31 cellular contexts compared by ENCODE assay signal in genomic region chr16:53498984-53499383, GRCh38. TPM values are rescaled to one million over a fixed set of nuclear protein-coding genes. Genes with fewer than 3 reads are reported as not detected.
A peak's percentile ranks its signal among the peaks of the same experiment; 100 is the strongest.
DNase-seq lines count a peak whose midpoint lies in the region; ATAC-seq, FAIRE-seq and TF ChIP-seq lines count a peak whose summit lies in the region.
"Had no signal": no experiment of that assay in that cellular context is flagged by ENCODE, and none has a peak within 500 bp of the region (broad histone marks: within the 10 kb centered on the region; RNA-seq: fewer than 3 reads in every experiment).

No MANE protein-coding gene starts in this region.

- H3K27me3 Mint-ChIP-seq in stimulated activated naive CD8-positive, alpha-beta T cell treated with anti-CD3 and anti-CD28 coated beads, Interleukin-15, Interleukin-2, amounts not matched to agents 100 ng/mL and 50 ng/mL, for 24 hours = no peaks in the 10 kb centered on the region
- H3K27me3 Mint-ChIP-seq in activated naive CD8-positive, alpha-beta T cell treated with anti-CD3 and anti-CD28 coated beads for 36 hours = no peaks in the 10 kb centered on the region
- H3K27me3 Mint-ChIP-seq: progenitor cell of endocrine pancreas had no signal

- no peak for TF ChIP-seq CTCF in mucosa of descending colon (IDR thresholded peaks at IDR 0.05)

- no peak for DNase-seq in stimulated activated naive CD8-positive, alpha-beta T cell treated with anti-CD3 and anti-CD28 coated beads, Interleukin-15, Interleukin-2, amounts not matched to agents 100 U/mL and 50 U/mL, for 24 hours
- no peak for DNase-seq in activated naive CD8-positive, alpha-beta T cell treated with anti-CD3 and anti-CD28 coated beads for 36 hours
- DNase-seq in mucosa of descending colon (peak in 1 of 3 donors; percentile 65), GM19239 (ENCODE audit: insufficient read length, low spot score) (no peak)
- no peak for DNase-seq in stimulated activated CD8-positive, alpha-beta memory T cell treated with anti-CD3 and anti-CD28 coated beads, Interleukin-4, amount 100 ng/mL, for 48 hours
- DNase-seq: activated CD4-positive, alpha-beta T cell treated with anti-CD3 and anti-CD28 coated beads for 48 hours; activated gamma-delta T cell treated with Interleukin-2 at 50 U/mL for 16 hours; Calu3; DMS79 treated with DMSO at 0.1 percent for 48 hours; effector memory CD4-positive, alpha-beta T cell; erythroblast; heart left ventricle; KBM-7; MM.1S; NCI-H2029; NCI-H2227 treated with DMSO at 0.1 percent for 48 hours; NCI-H526 treated with DMSO at 0.1 percent for 48 hours; SHP77; sigmoid colon; stimulated activated CD4-positive, alpha-beta T cell treated with anti-CD3 and anti-CD28 coated beads, Interleukin-15, amount 100 ng/mL, for 24 hours; stomach; thyroid gland had no signal

- no peaks in the 10 kb centered on the region for H3K9me3 ChIP-seq in mucosa of descending colon
- H3K9me3 ChIP-seq: BLaER1, heart left ventricle, neutrophil, sigmoid colon, stomach, thyroid gland had no signal

- peak overlapping the region; percentile 61 for H3K27ac Mint-ChIP-seq in stimulated activated naive CD8-positive, alpha-beta T cell treated with anti-CD3 and anti-CD28 coated beads, Interleukin-15, Interleukin-2, amounts not matched to agents 100 ng/mL and 50 ng/mL, for 24 hours
- peak overlapping the region; percentile 82 for H3K27ac Mint-ChIP-seq in activated naive CD8-positive, alpha-beta T cell treated with anti-CD3 and anti-CD28 coated beads for 36 hours
- H3K27ac Mint-ChIP-seq: progenitor cell of endocrine pancreas had no signal

- no peak for FAIRE-seq in GM19239 (lab: Jason Lieb, UNC)
- FAIRE-seq: bronchial epithelial cell, colon, H54, HTR-8/SVneo had no signal

- no peak overlapping the region for H3K4me3 ChIP-seq in mucosa of descending colon
- H3K4me3 ChIP-seq: BLaER1, heart left ventricle, sigmoid colon, stomach, thyroid gland had no signal

- H3K4me1 Mint-ChIP-seq in stimulated activated naive CD8-positive, alpha-beta T cell treated with anti-CD3 and anti-CD28 coated beads, Interleukin-15, Interleukin-2, amounts not matched to agents 100 ng/mL and 50 ng/mL, for 24 hours (ENCODE audit: low read depth) = peaks cover 39% of the 10 kb centered on the region
- H3K4me1 Mint-ChIP-seq in activated naive CD8-positive, alpha-beta T cell treated with anti-CD3 and anti-CD28 coated beads for 36 hours = peaks cover 54% of the 10 kb centered on the region

- no peak overlapping the region for H3K4me3 Mint-ChIP-seq in stimulated activated naive CD8-positive, alpha-beta T cell treated with anti-CD3 and anti-CD28 coated beads, Interleukin-15, Interleukin-2, amounts not matched to agents 100 ng/mL and 50 ng/mL, for 24 hours
- H3K4me3 Mint-ChIP-seq in activated naive CD8-positive, alpha-beta T cell treated with anti-CD3 and anti-CD28 coated beads for 36 hours = no peak overlapping the region

- intact Hi-C loops in mucosa of descending colon (cut with DNase I, micrococcal nuclease) = no loop called here

- H3K36me3 Mint-ChIP-seq in stimulated activated naive CD8-positive, alpha-beta T cell treated with anti-CD3 and anti-CD28 coated beads, Interleukin-15, Interleukin-2, amounts not matched to agents 100 ng/mL and 50 ng/mL, for 24 hours (ENCODE audit: low read depth) = peaks cover 44% of the 10 kb centered on the region
- peaks cover 50% of the 10 kb centered on the region for H3K36me3 Mint-ChIP-seq in activated naive CD8-positive, alpha-beta T cell treated with anti-CD3 and anti-CD28 coated beads for 36 hours

- peaks cover 33% of the 10 kb centered on the region for H3K4me1 ChIP-seq in mucosa of descending colon (ENCODE audit: low read depth)

- peaks cover 10% of the 10 kb centered on the region for H3K36me3 ChIP-seq in mucosa of descending colon (ENCODE audit: low read depth)

- ATAC-seq in stimulated activated naive CD8-positive, alpha-beta T cell treated with anti-CD3 and anti-CD28 coated beads, Interleukin-15, Interleukin-2, amounts not matched to agents 100 U/mL and 50 U/mL, for 24 hours = no peak
- ATAC-seq in mucosa of descending colon (peak; percentile 17), HG03439 (IDR thresholded peaks at IDR 0.05; ENCODE audit: unreplicated experiment) (no peak)
- ATAC-seq: heart left ventricle had no signal

- H3K9me3 Mint-ChIP-seq in stimulated activated naive CD8-positive, alpha-beta T cell treated with anti-CD3 and anti-CD28 coated beads, Interleukin-15, Interleukin-2, amounts not matched to agents 100 ng/mL and 50 ng/mL, for 24 hours = no peaks in the 10 kb centered on the region
- H3K9me3 Mint-ChIP-seq in activated naive CD8-positive, alpha-beta T cell treated with anti-CD3 and anti-CD28 coated beads for 36 hours = no peaks in the 10 kb centered on the region

RNA-seq across cellular contexts. Expression of gene AKTIP, which starts 4.0 kb away (rescaled TPM):
- total RNA-seq in activated naive CD8-positive, alpha-beta T cell treated with anti-CD3 and anti-CD28 coated beads for 36 hours = 10 to 100 TPM; 26.6 to 27.1 TPM
- 10 to 100 TPM; 28.1 to 54.4 (median 37.6) TPM for total RNA-seq in mucosa of descending colon
